In genomic region chr1:204854286-204854685, GRCh38 we compare ENCODE assay signal across 24 cellular contexts. TPM values are rescaled to one million over a fixed set of nuclear protein-coding genes. Genes with fewer than 3 reads are reported as not detected.
"Had no signal": no experiment of that assay in that cellular context is flagged by ENCODE, and none has a peak within 500 bp of the region (broad histone marks: within the 10 kb centered on the region; RNA-seq: fewer than 3 reads in every experiment).

No MANE protein-coding gene starts in this region.

- DNase-seq: cortex of kidney; effector memory CD8-positive, alpha-beta T cell; erythroblast; esophagus squamous epithelium; hypothalamus; immature natural killer cell; left ventricle myocardium superior; lower lobe of right lung; natural killer cell; pancreas; stimulated activated CD4-positive, alpha-beta T cell treated with anti-CD3 and anti-CD28 coated beads, Interleukin-12 subunit alpha, Interleukin-12 subunit beta, amount 100 ng/mL, for 4 hours; stimulated activated CD4-positive, alpha-beta T cell treated with anti-CD3 and anti-CD28 coated beads, Interleukin-1b, Interleukin-23, amount 100 ng/mL, for 48 hours; stimulated activated CD4-positive, alpha-beta T cell treated with anti-CD3 and anti-CD28 coated beads, Interleukin-4, amount 100 ng/mL, for 1 hour; stimulated activated CD8-positive, alpha-beta memory T cell treated with anti-CD3 and anti-CD28 coated beads, Interleukin-4, amount 100 ng/mL, for 48 hours; stimulated activated naive CD4-positive, alpha-beta T cell treated with Interleukin-2 at 50 U/mL for 16 hours; stomach; thyroid gland; trophoblast cell had no signal

- H3K9me3 ChIP-seq: esophagus squamous epithelium, lower lobe of right lung, neutrophil, pancreas, stomach, thyroid gland, vagina had no signal

- H3K4me3 ChIP-seq: esophagus squamous epithelium, lower lobe of right lung, pancreas, smooth muscle cell, stomach, thyroid gland, vagina had no signal

- H3K27ac ChIP-seq: esophagus squamous epithelium, lower lobe of right lung, neutrophil, pancreas, stomach, thyroid gland, vagina had no signal

- H3K27me3 ChIP-seq: pancreas, thyroid gland, vagina had no signal

- H3K4me1 ChIP-seq: esophagus squamous epithelium, lower lobe of right lung, pancreas, stomach, thyroid gland, vagina had no signal

- H3K36me3 ChIP-seq: esophagus squamous epithelium, lower lobe of right lung, neutrophil, pancreas, stomach, thyroid gland, vagina had no signal

- FAIRE-seq: endometrium, frontal cortex, keratinocyte, pancreas had no signal

- H3K4me2 ChIP-seq: smooth muscle cell had no signal

RNA-seq across cellular contexts. Expression of gene NFASC, which starts 16.4 kb away (rescaled TPM):
- polyA plus RNA-seq: immature natural killer cell had no signal
